ENCODE assay signal across 19 cellular contexts in genomic region chr2:195330513-195330956, GRCh38.
DNase-seq lines count a peak whose midpoint lies in the region; ATAC-seq and TF ChIP-seq lines count a peak whose summit lies in the region.
"Had no signal": no experiment of that assay in that cellular context is flagged by ENCODE, and none has a peak within 500 bp of the region (broad histone marks: within the 10 kb centered on the region; RNA-seq: fewer than 3 reads in every experiment).

No MANE protein-coding gene starts in this region.

- no peaks in the 10 kb centered on the region for H3K27me3 ChIP-seq in HCT116 (ENCODE audit: insufficient read depth, low read length)
- H3K27me3 ChIP-seq in ascending aorta, result no peaks in the 10 kb centered on the region
- H3K27me3 ChIP-seq: BE2C, body of pancreas, uterus had no signal

- POLR2A ChIA-PET in HCT116 (lab: Charles Lee), result no interaction called here

- H3K9me3 ChIP-seq in HCT116 (ENCODE audit: control insufficient read depth in 1 of 2, insufficient read depth in 1 of 2, low read depth in 1 of 2, low read length in 2 of 2) (no peaks in the 10 kb centered on the region), ascending aorta (no peaks in the 10 kb centered on the region)
- H3K9me3 ChIP-seq: BE2C, body of pancreas, uterus had no signal

- H4K20me1 ChIP-seq in HCT116 (ENCODE audit: insufficient read depth), result no peaks in the 10 kb centered on the region

- peaks cover 11% of the 10 kb centered on the region for H3K4me1 Mint-ChIP-seq in memory B cell

- DNase-seq in HCT116 (ENCODE audit: low read depth, low spot score) (no peak), NB4 (ENCODE audit: low read depth) (peak; percentile 69), NOMO-1 treated with DMSO at 0.1 percent for 48 hours (lab: John Stamatoyannopoulos, UW; ENCODE audit: unreplicated experiment) (peak; percentile 99), memory B cell (ENCODE audit: low spot score in 2 of 2) (no peak), head of caudate nucleus (no peak), ascending aorta (ENCODE audit: low spot score in 2 of 2) (no peak), hypothalamus (lab: John Stamatoyannopoulos, UW) (no peak)
- DNase-seq: activated effector memory CD4-positive, alpha-beta T cell treated with anti-CD3 and anti-CD28 coated beads, Interleukin-2, amount 50 U/mL, for 16 hours; BE2C; body of pancreas; GM23248; NCI-H510A treated with DMSO at 0.1 percent for 48 hours; SHP77; stimulated activated CD4-positive, alpha-beta T cell treated with anti-CD3 and anti-CD28 coated beads, Interleukin-4, amount 100 ng/mL, for 4 hours; stimulated activated naive B cell treated with anti-CD40 and anti-IgM and Interleukin-4, amounts not matched to agents 10 μg/mL and 1 μg/mL and 100 μg/mL, for 72 hours; uterus had no signal

- no peak overlapping the region for H3K4me3 Mint-ChIP-seq in memory B cell
- H3K4me3 Mint-ChIP-seq: stimulated activated naive B cell treated with anti-CD40 and anti-IgM and Interleukin-4, amounts not matched to agents 10 μg/mL and 1 μg/mL and 100 μg/mL, for 72 hours had no signal

- RAD21 ChIA-PET in HCT116 (lab: Charles Lee; ENCODE audit: low non-redundant PET in 1 of 2, low total read pairs in 2 of 2, uncharacterized antibody in 2 of 2, unreplicated experiment in 2 of 2), result no interaction called here

- H3K36me3 ChIP-seq in HCT116 (ENCODE audit: control insufficient read depth in 1 of 2, insufficient read depth in 2 of 2, low read length in 2 of 2), result no peaks in the 10 kb centered on the region
- H3K36me3 ChIP-seq in ascending aorta, result no peaks in the 10 kb centered on the region
- H3K36me3 ChIP-seq: BE2C, uterus had no signal

- no peak overlapping the region for H2AFZ ChIP-seq in HCT116 (ENCODE audit: low read depth, low read length, poor library complexity, severe bottlenecking)

- H3K9me2 ChIP-seq in HCT116 (ENCODE audit: insufficient read depth), result no peaks in the 10 kb centered on the region

- H3K4me1 ChIP-seq in HCT116 (ENCODE audit: control insufficient read depth in 1 of 2, insufficient read depth in 2 of 2, low read length in 2 of 2) (no peaks in the 10 kb centered on the region), ascending aorta (no peaks in the 10 kb centered on the region)
- H3K4me1 ChIP-seq: BE2C, body of pancreas, uterus had no signal

- ATAC-seq in HCT116 (no peak), memory B cell (ENCODE audit: low read depth) (peak; percentile 46), GM19463 (IDR thresholded peaks at IDR 0.05; ENCODE audit: unreplicated experiment) (no peak)
- ATAC-seq: body of pancreas, sciatic nerve had no signal

- TF ChIP-seq RAD21 in HCT116 (IDR thresholded peaks at IDR 0.05; ENCODE audit: low read depth), result no peak

- CTCF ChIA-PET in HCT116 (lab: Charles Lee), result no interaction called here

- no TSS peak for BruUV-seq in HCT116 (replicated peaks; lab: Mats Ljungman, UMichigan)

- H3K27ac Mint-ChIP-seq in memory B cell, result peak overlapping the region; percentile 32
- H3K27ac Mint-ChIP-seq: stimulated activated naive B cell treated with anti-CD40 and anti-IgM and Interleukin-4, amounts not matched to agents 10 μg/mL and 1 μg/mL and 100 μg/mL, for 72 hours had no signal

- intact Hi-C loops in HCT116 (cut with micrococcal nuclease) (no loop called here), head of caudate nucleus (cut with DNase I) (no loop called here), ascending aorta (cut with DNase I) (no loop called here)

- H3K9ac ChIP-seq in HCT116 (ENCODE audit: low read length), result no peak overlapping the region
- H3K9ac ChIP-seq: GM23248 had no signal

- no peak for TF ChIP-seq CTCF in HCT116 (IDR thresholded peaks at IDR 0.05 in 2 of 3, conservative IDR thresholded peaks at IDR 0.05 in 1 of 3; ENCODE audit: borderline replicate concordance in 1 of 3, insufficient read depth in 1 of 3, low read depth in 2 of 3, low read length in 2 of 3)
- TF ChIP-seq CTCF in NB4 (IDR thresholded peaks at IDR 0.05; ENCODE audit: low read depth, low read length), result no peak
- TF ChIP-seq CTCF in ascending aorta (IDR thresholded peaks at IDR 0.05), result no peak

- no peak overlapping the region for H3K4me2 ChIP-seq in HCT116 (ENCODE audit: low read length)

- TF ChIP-seq POLR2A in HCT116 (IDR thresholded peaks at IDR 0.05; ENCODE audit: borderline replicate concordance, extremely low read depth, insufficient read depth, insufficient read length) (no peak), NB4 (IDR thresholded peaks at IDR 0.05; ENCODE audit: extremely low read depth, insufficient read length) (no peak)

- H3K27me3 Mint-ChIP-seq in memory B cell, result peaks cover 3% of the 10 kb centered on the region
- H3K27me3 Mint-ChIP-seq: stimulated activated naive B cell treated with anti-CD40 and anti-IgM and Interleukin-4, amounts not matched to agents 10 μg/mL and 1 μg/mL and 100 μg/mL, for 72 hours had no signal

- peaks cover 2% of the 10 kb centered on the region for H3K9me3 Mint-ChIP-seq in memory B cell

- H3K4me3 ChIP-seq in HCT116 (replicated peaks in 1 of 2; ENCODE audit: low read depth in 1 of 2, low read length in 2 of 2), result no peak overlapping the region
- H3K4me3 ChIP-seq in NB4 (ENCODE audit: low read depth, low read length), result no peak overlapping the region
- no peak overlapping the region for H3K4me3 ChIP-seq in ascending aorta
- H3K4me3 ChIP-seq: body of pancreas, GM23248, lung, uterus had no signal

- no peaks in the 10 kb centered on the region for H3K36me3 Mint-ChIP-seq in memory B cell
- H3K36me3 Mint-ChIP-seq: stimulated activated naive B cell treated with anti-CD40 and anti-IgM and Interleukin-4, amounts not matched to agents 10 μg/mL and 1 μg/mL and 100 μg/mL, for 72 hours had no signal

- H3K27ac ChIP-seq in HCT116 (ENCODE audit: low read depth, low read length), result no peak overlapping the region
- no peak overlapping the region for H3K27ac ChIP-seq in ascending aorta
- H3K27ac ChIP-seq: body of pancreas, GM23248, uterus had no signal

- no peaks in the 10 kb centered on the region for H3K79me2 ChIP-seq in HCT116 (ENCODE audit: insufficient read depth, low read length)

TF ChIP-seq in HCT116, 20 proteins besides CTCF, POLR2A, EP300 and RAD21:
- TF ChIP-seq CBX3 (IDR thresholded peaks at IDR 0.05; ENCODE audit: low read depth) (no peak), TCF7L2 (IDR thresholded peaks at IDR 0.05; ENCODE audit: borderline replicate concordance, extremely low read depth, insufficient read depth, insufficient read length) (peak; percentile 18)

Comparison
In these comparisons a context has a peak if more than half of its experiments do, and no peak if none do; other contexts are left out.
1. DNase-seq: peak in NB4 (single experiment) and NOMO-1 treated with DMSO at 0.1 percent for 48 hours (single experiment); none in HCT116 (single experiment), memory B cell (0 of 2), head of caudate nucleus (0 of 42), ascending aorta (0 of 2) and hypothalamus (0 of 51).